Comparison of ENCODE assay signal across 1 cellular context in the genomic region with DNA sequence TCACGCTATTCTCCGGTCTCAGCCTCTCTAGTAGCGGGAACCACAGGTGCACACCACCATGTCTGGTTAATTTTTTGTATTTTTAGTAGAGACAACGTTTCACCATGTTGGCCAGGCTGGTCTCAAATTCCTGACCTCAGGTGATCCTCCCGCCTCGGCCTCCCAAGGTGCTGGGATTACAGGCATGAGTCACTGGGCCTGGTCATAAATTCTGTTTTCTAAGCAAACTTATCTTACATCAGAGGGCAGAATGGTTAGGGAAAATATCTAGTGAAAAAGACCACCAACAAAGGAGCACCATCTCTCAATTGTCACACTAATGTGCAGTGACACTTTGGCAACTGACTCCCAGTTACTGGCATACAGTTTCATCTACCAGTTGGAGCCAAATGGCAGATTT.
A peak's percentile ranks its signal among the peaks of the same experiment; 100 is the strongest.
TF ChIP-seq lines count a peak whose summit lies in the region.

No MANE protein-coding gene starts in this region.

TF ChIP-seq in HCT116, 20 proteins besides CTCF, POLR2A, EP300 and RAD21:
- TF ChIP-seq REST (IDR thresholded peaks at IDR 0.05; ENCODE audit: low read depth): no peak
- TF ChIP-seq YY1 (IDR thresholded peaks at IDR 0.05; ENCODE audit: extremely low read depth, insufficient replicate concordance, low read depth, low read length): no peak
- no peak for TF ChIP-seq POLR2AphosphoS5 (IDR thresholded peaks at IDR 0.05; ENCODE audit: low read depth, low read length)
- peak; percentile 30; the same call in 1 of the 2 replicates for TF ChIP-seq FOSL1 (IDR thresholded peaks at IDR 0.05; ENCODE audit: low read depth)
TF ChIP-seq in HCT116: peak in this region for 1.
